In genomic region chr20:38748097-38748862, GRCh38 we compare ENCODE assay signal across 1 cellular context.
A peak's percentile ranks its signal among the peaks of the same experiment; 100 is the strongest.
TF ChIP-seq lines count a peak whose summit lies in the region.

Gene ACTR5 (plus strand): TSS chr20:38748460. CDS start chr20:38748479, 19 bp downstream.

TF ChIP-seq in HepG2, 621 proteins besides CTCF, POLR2A, EP300 and RAD21 (continued from another document and continues in another):
- TF ChIP-seq FOXA3 (CRISPR knock-in tag; IDR thresholded peaks at IDR 0.05): peak; percentile 36
- TF ChIP-seq SRSF4 (IDR thresholded peaks at IDR 0.05; ENCODE audit: low read depth, low read length, poor library complexity, severe bottlenecking): no peak
- no peak for TF ChIP-seq NONO (IDR thresholded peaks at IDR 0.05)
- peak; percentile 98 for TF ChIP-seq NONO (CRISPR knock-in tag; conservative IDR thresholded peaks at IDR 0.05)
- TF ChIP-seq MZF1 (CRISPR knock-in tag; IDR thresholded peaks at IDR 0.05; ENCODE audit: borderline replicate concordance): peak; percentile 40; the same call in 1 of the 2 replicates
- peak; percentile 82 for TF ChIP-seq GATAD1 (CRISPR knock-in tag; IDR thresholded peaks at IDR 0.05)
- TF ChIP-seq HNF4A (CRISPR knock-in tag; IDR thresholded peaks at IDR 0.05): no peak
- peak; percentile 97 for TF ChIP-seq NFKB2 (CRISPR knock-in tag; IDR thresholded peaks at IDR 0.05; ENCODE audit: borderline replicate concordance)
- 0 out of 2 replicates have a peak, but pooled peaks have one; percentile 18 for TF ChIP-seq TFE3 (CRISPR knock-in tag; IDR thresholded peaks at IDR 0.05)
- TF ChIP-seq REL (CRISPR knock-in tag; conservative IDR thresholded peaks at IDR 0.05): 0 out of 2 replicates have a peak, but pooled peaks have one; percentile 29
- TF ChIP-seq ARNT (IDR thresholded peaks at IDR 0.05): no peak
- TF ChIP-seq CBX2 (IDR thresholded peaks at IDR 0.05; ENCODE audit: low read depth, low read length): no peak
- TF ChIP-seq CBX2 (CRISPR knock-in tag; IDR thresholded peaks at IDR 0.05; ENCODE audit: low read depth): peak; percentile 99
- peak; percentile 69; the same call in 1 of the 2 replicates for TF ChIP-seq MTF2 (CRISPR knock-in tag; IDR thresholded peaks at IDR 0.05; ENCODE audit: borderline replicate concordance)
- TF ChIP-seq KLF6 (CRISPR knock-in tag; IDR thresholded peaks at IDR 0.05): peak; percentile 96
- peak; percentile 87; the same call in 1 of the 2 replicates for TF ChIP-seq ZNF768 (CRISPR knock-in tag; IDR thresholded peaks at IDR 0.05)
- TF ChIP-seq ZNF543 (CRISPR knock-in tag; IDR thresholded peaks at IDR 0.05): peak; percentile 91; the same call in 1 of the 2 replicates
- peak; percentile 87 for TF ChIP-seq GTF3A (CRISPR knock-in tag; conservative IDR thresholded peaks at IDR 0.05)
- TF ChIP-seq, protein P1, sequence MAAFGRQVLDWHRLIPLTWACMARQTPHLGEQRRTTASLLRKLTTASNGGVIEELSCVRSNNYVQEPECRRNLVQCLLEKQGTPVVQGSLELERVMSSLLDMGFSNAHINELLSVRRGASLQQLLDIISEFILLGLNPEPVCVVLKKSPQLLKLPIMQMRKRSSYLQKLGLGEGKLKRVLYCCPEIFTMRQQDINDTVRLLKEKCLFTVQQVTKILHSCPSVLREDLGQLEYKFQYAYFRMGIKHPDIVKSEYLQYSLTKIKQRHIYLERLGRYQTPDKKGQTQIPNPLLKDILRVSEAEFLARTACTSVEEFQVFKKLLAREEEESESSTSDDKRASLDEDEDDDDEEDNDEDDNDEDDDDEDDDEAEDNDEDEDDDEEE (CRISPR knock-in tag; IDR thresholded peaks at IDR 0.05): peak; percentile 98
- peak; percentile 35; the same call in 1 of the 2 replicates for TF ChIP-seq ZNF414 (CRISPR knock-in tag; IDR thresholded peaks at IDR 0.05)
- peak; percentile 97 for TF ChIP-seq ZNF274 (CRISPR knock-in tag; IDR thresholded peaks at IDR 0.05)
- TF ChIP-seq ZNF614 (CRISPR knock-in tag; IDR thresholded peaks at IDR 0.05; ENCODE audit: borderline replicate concordance): 0 out of 2 replicates have a peak, but pooled peaks have one; percentile 71
- no peak; the same call in 1 of the 2 replicates for TF ChIP-seq SOX13 (IDR thresholded peaks at IDR 0.05)
- TF ChIP-seq SOX13 (CRISPR knock-in tag; conservative IDR thresholded peaks at IDR 0.05 in 1 of 2, IDR thresholded peaks at IDR 0.05 in 1 of 2): peak in 1 of 2 experiments; percentile 51; a peak in 1 of 4 replicates
- no peak for TF ChIP-seq ZNF644 (CRISPR knock-in tag; IDR thresholded peaks at IDR 0.05; ENCODE audit: low read depth)
- peak; percentile 93; the same call in 1 of the 2 replicates for TF ChIP-seq NRL (CRISPR knock-in tag; IDR thresholded peaks at IDR 0.05; ENCODE audit: borderline replicate concordance)
- TF ChIP-seq ZNF850 (CRISPR knock-in tag; conservative IDR thresholded peaks at IDR 0.05): peak; percentile 95; the same call in 1 of the 2 replicates
- TF ChIP-seq, protein P2, sequence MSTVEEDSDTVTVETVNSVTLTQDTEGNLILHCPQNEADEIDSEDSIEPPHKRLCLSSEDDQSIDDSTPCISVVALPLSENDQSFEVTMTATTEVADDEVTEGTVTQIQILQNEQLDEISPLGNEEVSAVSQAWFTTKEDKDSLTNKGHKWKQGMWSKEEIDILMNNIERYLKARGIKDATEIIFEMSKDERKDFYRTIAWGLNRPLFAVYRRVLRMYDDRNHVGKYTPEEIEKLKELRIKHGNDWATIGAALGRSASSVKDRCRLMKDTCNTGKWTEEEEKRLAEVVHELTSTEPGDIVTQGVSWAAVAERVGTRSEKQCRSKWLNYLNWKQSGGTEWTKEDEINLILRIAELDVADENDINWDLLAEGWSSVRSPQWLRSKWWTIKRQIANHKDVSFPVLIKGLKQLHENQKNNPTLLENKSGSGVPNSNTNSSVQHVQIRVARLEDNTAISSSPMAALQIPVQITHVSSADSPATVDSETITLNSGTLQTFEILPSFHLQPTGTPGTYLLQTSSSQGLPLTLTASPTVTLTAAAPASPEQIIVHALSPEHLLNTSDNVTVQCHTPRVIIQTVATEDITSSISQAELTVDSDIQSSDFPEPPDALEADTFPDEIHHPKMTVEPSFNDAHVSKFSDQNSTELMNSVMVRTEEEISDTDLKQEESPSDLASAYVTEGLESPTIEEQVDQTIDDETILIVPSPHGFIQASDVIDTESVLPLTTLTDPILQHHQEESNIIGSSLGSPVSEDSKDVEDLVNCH (CRISPR knock-in tag; IDR thresholded peaks at IDR 0.05): no peak
- peak; percentile 88 for TF ChIP-seq ZBTB7A (CRISPR knock-in tag; IDR thresholded peaks at IDR 0.05)
- no peak for TF ChIP-seq TAF15 (IDR thresholded peaks at IDR 0.05; ENCODE audit: low read depth, low read length, poor library complexity, severe bottlenecking)
- TF ChIP-seq MXD1 (CRISPR knock-in tag; IDR thresholded peaks at IDR 0.05): peak; percentile 96
- no peak; the same call in 1 of the 2 replicates for TF ChIP-seq RXRB (CRISPR knock-in tag; IDR thresholded peaks at IDR 0.05; ENCODE audit: borderline replicate concordance)
- TF ChIP-seq, protein P3, sequence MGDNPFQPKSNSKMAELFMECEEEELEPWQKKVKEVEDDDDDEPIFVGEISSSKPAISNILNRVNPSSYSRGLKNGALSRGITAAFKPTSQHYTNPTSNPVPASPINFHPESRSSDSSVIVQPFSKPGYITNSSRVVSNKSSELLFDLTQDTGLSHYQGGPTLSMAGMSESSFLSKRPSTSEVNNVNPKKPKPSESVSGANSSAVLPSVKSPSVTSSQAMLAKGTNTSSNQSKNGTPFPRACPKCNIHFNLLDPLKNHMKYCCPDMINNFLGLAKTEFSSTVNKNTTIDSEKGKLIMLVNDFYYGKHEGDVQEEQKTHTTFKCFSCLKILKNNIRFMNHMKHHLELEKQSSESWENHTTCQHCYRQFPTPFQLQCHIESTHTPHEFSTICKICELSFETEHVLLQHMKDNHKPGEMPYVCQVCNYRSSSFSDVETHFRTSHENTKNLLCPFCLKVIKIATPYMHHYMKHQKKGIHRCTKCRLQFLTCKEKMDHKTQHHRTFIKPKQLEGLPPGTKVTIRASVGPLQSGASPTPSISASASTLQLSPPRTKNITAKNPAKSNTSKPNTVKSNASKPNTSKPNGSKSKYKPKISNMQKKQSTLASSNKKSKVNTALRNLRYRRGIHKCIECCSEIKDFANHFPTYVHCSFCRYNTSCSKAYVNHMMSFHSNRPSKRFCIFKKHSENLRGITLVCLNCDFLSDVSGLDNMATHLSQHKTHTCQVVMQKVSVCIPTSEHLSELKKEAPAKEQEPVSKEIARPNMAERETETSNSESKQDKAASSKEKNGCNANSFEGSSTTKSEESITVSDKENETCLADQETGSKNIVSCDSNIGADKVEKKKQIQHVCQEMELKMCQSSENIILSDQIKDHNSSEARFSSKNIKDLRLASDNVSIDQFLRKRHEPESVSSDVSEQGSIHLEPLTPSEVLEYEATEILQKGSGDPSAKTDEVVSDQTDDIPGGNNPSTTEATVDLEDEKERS (CRISPR knock-in tag; IDR thresholded peaks at IDR 0.05): peak; percentile 85
- TF ChIP-seq ZKSCAN8 (CRISPR knock-in tag; IDR thresholded peaks at IDR 0.05; ENCODE audit: borderline replicate concordance): peak; percentile 25; the same call in 1 of the 2 replicates
- 0 out of 2 replicates have a peak, but pooled peaks have one; percentile 29 for TF ChIP-seq ZNF749 (CRISPR knock-in tag; IDR thresholded peaks at IDR 0.05; ENCODE audit: borderline replicate concordance)
- TF ChIP-seq, protein P4, sequence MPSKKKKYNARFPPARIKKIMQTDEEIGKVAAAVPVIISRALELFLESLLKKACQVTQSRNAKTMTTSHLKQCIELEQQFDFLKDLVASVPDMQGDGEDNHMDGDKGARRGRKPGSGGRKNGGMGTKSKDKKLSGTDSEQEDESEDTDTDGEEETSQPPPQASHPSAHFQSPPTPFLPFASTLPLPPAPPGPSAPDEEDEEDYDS (CRISPR knock-in tag; IDR thresholded peaks at IDR 0.05): peak; percentile 97
- TF ChIP-seq DNMT3B (CRISPR knock-in tag; conservative IDR thresholded peaks at IDR 0.05): peak; percentile 33; the same call in 1 of the 2 replicates
- no peak for TF ChIP-seq FIP1L1 (IDR thresholded peaks at IDR 0.05; ENCODE audit: borderline replicate concordance, insufficient read depth, low read depth, low read length)
- TF ChIP-seq IRF9 (CRISPR knock-in tag; IDR thresholded peaks at IDR 0.05; ENCODE audit: borderline replicate concordance): peak; percentile 98; the same call in 1 of the 2 replicates
- TF ChIP-seq LBX2 (CRISPR knock-in tag; IDR thresholded peaks at IDR 0.05; ENCODE audit: borderline replicate concordance): peak; percentile 98
- TF ChIP-seq IRF2 (CRISPR knock-in tag; IDR thresholded peaks at IDR 0.05): peak; percentile 34; the same call in 1 of the 2 replicates
- TF ChIP-seq ZBTB8A (CRISPR knock-in tag; IDR thresholded peaks at IDR 0.05; ENCODE audit: borderline replicate concordance, low read depth): no peak; the same call in 1 of the 2 replicates
- TF ChIP-seq, protein P5, sequence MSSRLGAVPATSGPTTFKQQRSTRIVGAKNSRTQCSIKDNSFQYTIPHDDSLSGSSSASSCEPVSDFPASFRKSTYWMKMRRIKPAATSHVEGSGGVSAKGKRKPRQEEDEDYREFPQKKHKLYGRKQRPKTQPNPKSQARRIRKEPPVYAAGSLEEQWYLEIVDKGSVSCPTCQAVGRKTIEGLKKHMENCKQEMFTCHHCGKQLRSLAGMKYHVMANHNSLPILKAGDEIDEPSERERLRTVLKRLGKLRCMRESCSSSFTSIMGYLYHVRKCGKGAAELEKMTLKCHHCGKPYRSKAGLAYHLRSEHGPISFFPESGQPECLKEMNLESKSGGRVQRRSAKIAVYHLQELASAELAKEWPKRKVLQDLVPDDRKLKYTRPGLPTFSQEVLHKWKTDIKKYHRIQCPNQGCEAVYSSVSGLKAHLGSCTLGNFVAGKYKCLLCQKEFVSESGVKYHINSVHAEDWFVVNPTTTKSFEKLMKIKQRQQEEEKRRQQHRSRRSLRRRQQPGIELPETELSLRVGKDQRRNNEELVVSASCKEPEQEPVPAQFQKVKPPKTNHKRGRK (CRISPR knock-in tag; IDR thresholded peaks at IDR 0.05): peak; percentile 95
- 0 out of 2 replicates have a peak, but pooled peaks have one; percentile 33 for TF ChIP-seq FOSL2 (CRISPR knock-in tag; IDR thresholded peaks at IDR 0.05)
- TF ChIP-seq, protein P6, sequence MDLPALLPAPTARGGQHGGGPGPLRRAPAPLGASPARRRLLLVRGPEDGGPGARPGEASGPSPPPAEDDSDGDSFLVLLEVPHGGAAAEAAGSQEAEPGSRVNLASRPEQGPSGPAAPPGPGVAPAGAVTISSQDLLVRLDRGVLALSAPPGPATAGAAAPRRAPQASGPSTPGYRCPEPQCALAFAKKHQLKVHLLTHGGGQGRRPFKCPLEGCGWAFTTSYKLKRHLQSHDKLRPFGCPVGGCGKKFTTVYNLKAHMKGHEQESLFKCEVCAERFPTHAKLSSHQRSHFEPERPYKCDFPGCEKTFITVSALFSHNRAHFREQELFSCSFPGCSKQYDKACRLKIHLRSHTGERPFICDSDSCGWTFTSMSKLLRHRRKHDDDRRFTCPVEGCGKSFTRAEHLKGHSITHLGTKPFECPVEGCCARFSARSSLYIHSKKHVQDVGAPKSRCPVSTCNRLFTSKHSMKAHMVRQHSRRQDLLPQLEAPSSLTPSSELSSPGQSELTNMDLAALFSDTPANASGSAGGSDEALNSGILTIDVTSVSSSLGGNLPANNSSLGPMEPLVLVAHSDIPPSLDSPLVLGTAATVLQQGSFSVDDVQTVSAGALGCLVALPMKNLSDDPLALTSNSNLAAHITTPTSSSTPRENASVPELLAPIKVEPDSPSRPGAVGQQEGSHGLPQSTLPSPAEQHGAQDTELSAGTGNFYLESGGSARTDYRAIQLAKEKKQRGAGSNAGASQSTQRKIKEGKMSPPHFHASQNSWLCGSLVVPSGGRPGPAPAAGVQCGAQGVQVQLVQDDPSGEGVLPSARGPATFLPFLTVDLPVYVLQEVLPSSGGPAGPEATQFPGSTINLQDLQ (CRISPR knock-in tag; IDR thresholded peaks at IDR 0.05): peak; percentile 79
- TF ChIP-seq SALL1 (CRISPR knock-in tag; IDR thresholded peaks at IDR 0.05): peak; percentile 92
- TF ChIP-seq, protein P7, sequence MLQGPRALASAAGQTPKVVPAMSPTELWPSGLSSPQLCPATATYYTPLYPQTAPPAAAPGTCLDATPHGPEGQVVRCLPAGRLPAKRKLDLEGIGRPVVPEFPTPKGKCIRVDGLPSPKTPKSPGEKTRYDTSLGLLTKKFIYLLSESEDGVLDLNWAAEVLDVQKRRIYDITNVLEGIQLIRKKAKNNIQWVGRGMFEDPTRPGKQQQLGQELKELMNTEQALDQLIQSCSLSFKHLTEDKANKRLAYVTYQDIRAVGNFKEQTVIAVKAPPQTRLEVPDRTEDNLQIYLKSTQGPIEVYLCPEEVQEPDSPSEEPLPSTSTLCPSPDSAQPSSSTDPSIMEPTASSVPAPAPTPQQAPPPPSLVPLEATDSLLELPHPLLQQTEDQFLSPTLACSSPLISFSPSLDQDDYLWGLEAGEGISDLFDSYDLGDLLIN (CRISPR knock-in tag; IDR thresholded peaks at IDR 0.05; ENCODE audit: borderline replicate concordance): peak; percentile 97; the same call in 1 of the 2 replicates
- no peak for TF ChIP-seq ZNF496 (CRISPR knock-in tag; IDR thresholded peaks at IDR 0.05; ENCODE audit: insufficient replicate concordance)
